In the genomic region with DNA sequence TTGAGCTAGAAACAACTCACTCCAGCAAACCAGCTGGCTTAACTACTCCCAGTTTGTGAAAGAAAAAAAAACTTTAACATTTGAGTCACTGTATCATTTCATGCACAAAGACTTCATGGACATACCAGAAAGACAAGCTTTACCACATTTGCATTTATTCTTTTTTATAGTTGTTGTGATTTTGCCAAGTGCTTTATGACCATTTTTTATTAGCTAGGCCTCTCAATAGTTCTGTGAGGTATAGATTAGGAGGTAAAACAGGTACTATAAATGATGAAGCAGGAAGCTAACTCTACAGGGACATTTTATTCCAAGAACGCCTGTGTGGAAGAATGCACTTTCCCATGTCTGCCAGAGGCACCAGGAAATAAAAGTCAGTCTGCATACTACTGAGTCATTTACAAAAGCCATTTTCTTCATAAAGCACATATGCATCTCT, we compare ENCODE assay signal across 16 cellular contexts. TPM values are rescaled to one million over a fixed set of nuclear protein-coding genes. Genes with fewer than 3 reads are reported as not detected.
DNase-seq lines count a peak whose midpoint lies in the region; ATAC-seq and TF ChIP-seq lines count a peak whose summit lies in the region.
"Had no signal": no experiment of that assay in that cellular context is flagged by ENCODE, and none has a peak within 500 bp of the region (broad histone marks: within the 10 kb centered on the region; RNA-seq: fewer than 3 reads in every experiment).

No MANE protein-coding gene starts in this region.

- H3K4me1 ChIP-seq in colonic mucosa (no peaks in the 10 kb centered on the region), testis (no peaks in the 10 kb centered on the region)
- H3K4me1 ChIP-seq: HAP-1, SJCRH30 had no signal

- H3K9ac ChIP-seq in colonic mucosa (ENCODE audit: low read depth in 2 of 2, low read length in 2 of 2), result peak overlapping the region in 1 of 2 donors; percentile 69

- H3K9me3 ChIP-seq in colonic mucosa (no peaks in the 10 kb centered on the region), testis (no peaks in the 10 kb centered on the region)
- H3K9me3 ChIP-seq: HAP-1, SJCRH30 had no signal

- no peaks in the 10 kb centered on the region for H3K36me3 ChIP-seq in colonic mucosa
- no peaks in the 10 kb centered on the region for H3K36me3 ChIP-seq in testis (ENCODE audit: low read depth, missing control alignments)
- H3K36me3 ChIP-seq: HAP-1, SJCRH30, WERI-Rb-1 had no signal

- DNase-seq in AG08396 (ENCODE audit: low spot score) (peak; percentile 24), LNCaP clone FGC (ENCODE audit: low read depth) (peak; percentile 98), colonic mucosa (peak; percentile 41), mesothelial cell of epicardium (ENCODE audit: low spot score in 2 of 2, unreplicated experiment in 2 of 2) (no peak), testis (no peak), GOT3 (lab: John Stamatoyannopoulos, UW) (no peak)
- DNase-seq: activated naive CD8-positive, alpha-beta T cell treated with anti-CD3 and anti-CD28 coated beads, Interleukin-2, amount 10 ng/mL, durations not matched to agents 7 days and 5 days; kidney; natural killer cell; NCI-H1417; NCI-H526 treated with DMSO at 0.1 percent for 48 hours; SJCRH30; WERI-Rb-1 had no signal

- H3K27me3 ChIP-seq in colonic mucosa (no peaks in the 10 kb centered on the region), testis (no peaks in the 10 kb centered on the region)
- H3K27me3 ChIP-seq: SJCRH30 had no signal

- peaks cover 4% of the 10 kb centered on the region for H3K36me3 Mint-ChIP-seq in mesothelial cell of epicardium
- H3K36me3 Mint-ChIP-seq: natural killer cell had no signal

- WGBS in testis, 2 donors, result 54 to 77% methylated on average over 1 of the region's 1 CpG

- TF ChIP-seq POLR2A in testis (IDR thresholded peaks at IDR 0.05), result no peak

- H3K27ac Mint-ChIP-seq in mesothelial cell of epicardium, result peak overlapping the region; percentile 93
- H3K27ac Mint-ChIP-seq: activated naive CD8-positive, alpha-beta T cell treated with anti-CD3 and anti-CD28 coated beads, Interleukin-2, amount 10 ng/mL, durations not matched to agents 7 days and 5 days; natural killer cell had no signal

- TF ChIP-seq CTCF in LNCaP clone FGC (IDR thresholded peaks at IDR 0.05; ENCODE audit: control insufficient read depth, extremely low read depth, insufficient read depth) (no peak), colonic mucosa (IDR thresholded peaks at IDR 0.05) (no peak), mesothelial cell of epicardium (IDR thresholded peaks at IDR 0.05; ENCODE audit: unreplicated experiment) (no peak), testis (IDR thresholded peaks at IDR 0.05) (no peak)

- no peak for ATAC-seq in HG02973 (IDR thresholded peaks at IDR 0.05; ENCODE audit: unreplicated experiment)
- ATAC-seq in GM18909 (IDR thresholded peaks at IDR 0.05; ENCODE audit: poor library complexity, unreplicated experiment), result no peak
- ATAC-seq: natural killer cell had no signal

- H3K27ac ChIP-seq in colonic mucosa, result peak overlapping the region; percentile 81
- no peak overlapping the region for H3K27ac ChIP-seq in testis
- H3K27ac ChIP-seq: SJCRH30, WERI-Rb-1 had no signal

- no peaks in the 10 kb centered on the region for H3K27me3 Mint-ChIP-seq in mesothelial cell of epicardium (ENCODE audit: low read depth)
- H3K27me3 Mint-ChIP-seq: activated naive CD8-positive, alpha-beta T cell treated with anti-CD3 and anti-CD28 coated beads, Interleukin-2, amount 10 ng/mL, durations not matched to agents 7 days and 5 days had no signal

- H3K4me3 Mint-ChIP-seq in mesothelial cell of epicardium, result no peak overlapping the region
- H3K4me3 Mint-ChIP-seq: activated naive CD8-positive, alpha-beta T cell treated with anti-CD3 and anti-CD28 coated beads, Interleukin-2, amount 10 ng/mL, durations not matched to agents 7 days and 5 days; natural killer cell had no signal

- no peak overlapping the region for H3K4me3 ChIP-seq in LNCaP clone FGC (ENCODE audit: low read depth, low read length)
- no peak overlapping the region for H3K4me3 ChIP-seq in colonic mucosa
- H3K4me3 ChIP-seq in testis, result no peak overlapping the region
- H3K4me3 ChIP-seq: HAP-1, SJCRH30 had no signal

- H3K9me3 Mint-ChIP-seq in mesothelial cell of epicardium, result peaks cover 9% of the 10 kb centered on the region
- H3K9me3 Mint-ChIP-seq: activated naive CD8-positive, alpha-beta T cell treated with anti-CD3 and anti-CD28 coated beads, Interleukin-2, amount 10 ng/mL, durations not matched to agents 7 days and 5 days; natural killer cell had no signal

- intact Hi-C loops in colonic mucosa (cut with DNase I), result no loop called here
- intact Hi-C loops in testis (cut with DNase I; ENCODE audit: low total_unique reads), result no loop called here

- peaks cover 26% of the 10 kb centered on the region for H3K4me1 Mint-ChIP-seq in mesothelial cell of epicardium

RNA-seq across cellular contexts. Expression of a gene that starts 8.2 kb away (rescaled TPM):
- total RNA-seq in colonic mucosa (10 to 100 TPM; 19.5 to 25.7 TPM), mesothelial cell of epicardium (23.1 to 27.9 TPM (median 27.9 TPM) in 3 replicates), testis (10 to 100 TPM; 11.6 TPM)
- polyA plus RNA-seq in testis (ENCODE audit: insufficient read depth, low read depth, low replicate concordance), result 7.2 TPM

Comparison
In these comparisons a context has a peak if more than half of its experiments do, and no peak if none do; other contexts are left out.
1. DNase-seq: peak in AG08396 (single experiment), LNCaP clone FGC (single experiment) and colonic mucosa (single experiment); none in mesothelial cell of epicardium (0 of 2), testis (single experiment) and GOT3 (single experiment).